Comparison of ENCODE assay signal across 28 cellular contexts in genomic region chr3:197936819-197937384, GRCh38.
"Had no signal": no experiment of that assay in that cellular context is flagged by ENCODE, and none has a peak within 500 bp of the region (broad histone marks: within the 10 kb centered on the region; RNA-seq: fewer than 3 reads in every experiment).

No MANE protein-coding gene starts in this region.

- H3K9me3 Mint-ChIP-seq: activated B cell treated with CpG ODN at 0.5 μM for 24 hours; activated naive CD4-positive, alpha-beta T cell treated with anti-CD3 and anti-CD28 coated beads, Interleukin-2, amount 50 U/mL, for 24 hours; activated naive CD8-positive, alpha-beta T cell treated with anti-CD3 and anti-CD28 coated beads, Interleukin-2, amount 50 U/mL, for 24 hours; activated T-helper 2 cell treated with anti-CD3 and anti-CD28 coated beads, Interferon-gamma antibody, Interleukin-2, Interleukin-4, amounts not matched to agents 10 μg/mL and 5 μg/mL and 100 μg/mL, durations not matched to agents 14 hours and 24 hours and 36 hours; effector memory CD8-positive, alpha-beta T cell; naive thymus-derived CD8-positive, alpha-beta T cell; neural crest cell had no signal

- H3K27me3 ChIP-seq: heart right ventricle, left lung, right atrium auricular region, suprapubic skin, tibial artery, upper lobe of right lung had no signal

- H3K27ac Mint-ChIP-seq: activated B cell treated with CpG ODN at 0.5 μM for 24 hours; activated CD8-positive, alpha-beta memory T cell treated with anti-CD3 and anti-CD28 coated beads, Interleukin-2, amount 10 ng/mL, durations not matched to agents 7 days and 5 days; activated CD8-positive, alpha-beta T cell treated with anti-CD3 and anti-CD28 coated beads, Interleukin-2, amount 10 ng/mL, durations not matched to agents 7 days and 5 days; activated naive CD4-positive, alpha-beta T cell treated with anti-CD3 and anti-CD28 coated beads, Interleukin-2, amount 50 U/mL, for 24 hours; activated naive CD8-positive, alpha-beta T cell treated with anti-CD3 and anti-CD28 coated beads, Interleukin-2, amount 50 U/mL, for 24 hours; activated T-helper 2 cell treated with anti-CD3 and anti-CD28 coated beads, Interferon-gamma antibody, Interleukin-2, Interleukin-4, amounts not matched to agents 10 μg/mL and 5 μg/mL and 100 μg/mL, durations not matched to agents 14 hours and 24 hours and 36 hours; effector memory CD8-positive, alpha-beta T cell had no signal

- H3K27me3 Mint-ChIP-seq: activated B cell treated with CpG ODN at 0.5 μM for 24 hours; activated CD8-positive, alpha-beta memory T cell treated with anti-CD3 and anti-CD28 coated beads, Interleukin-2, amount 10 ng/mL, durations not matched to agents 7 days and 5 days; activated naive CD4-positive, alpha-beta T cell treated with anti-CD3 and anti-CD28 coated beads, Interleukin-2, amount 50 U/mL, for 24 hours; activated naive CD8-positive, alpha-beta T cell treated with anti-CD3 and anti-CD28 coated beads, Interleukin-2, amount 50 U/mL, for 24 hours; effector memory CD8-positive, alpha-beta T cell; naive thymus-derived CD8-positive, alpha-beta T cell had no signal

- H3K36me3 Mint-ChIP-seq: activated naive CD4-positive, alpha-beta T cell treated with anti-CD3 and anti-CD28 coated beads, Interleukin-2, amount 50 U/mL, for 24 hours had no signal

- H3K27ac ChIP-seq: heart right ventricle, left lung, lower lobe of right lung, right atrium auricular region, suprapubic skin, tibial artery, upper lobe of right lung had no signal

- H3K4me3 Mint-ChIP-seq: activated B cell treated with CpG ODN at 0.5 μM for 24 hours; activated CD8-positive, alpha-beta memory T cell treated with anti-CD3 and anti-CD28 coated beads, Interleukin-2, amount 10 ng/mL, durations not matched to agents 7 days and 5 days; activated CD8-positive, alpha-beta T cell treated with anti-CD3 and anti-CD28 coated beads, Interleukin-2, amount 10 ng/mL, durations not matched to agents 7 days and 5 days; activated naive CD4-positive, alpha-beta T cell treated with anti-CD3 and anti-CD28 coated beads, Interleukin-2, amount 50 U/mL, for 24 hours; activated naive CD8-positive, alpha-beta T cell treated with anti-CD3 and anti-CD28 coated beads, Interleukin-2, amount 50 U/mL, for 24 hours; effector memory CD8-positive, alpha-beta T cell; naive thymus-derived CD8-positive, alpha-beta T cell; neural crest cell had no signal

- H3K4me1 ChIP-seq: heart right ventricle, left lung, lower lobe of right lung, right atrium auricular region, suprapubic skin, tibial artery, upper lobe of right lung had no signal

- H3K9me3 ChIP-seq: heart right ventricle, left lung, lower lobe of right lung, right atrium auricular region, suprapubic skin, tibial artery, upper lobe of right lung had no signal

- DNase-seq: activated B cell treated with CpG ODN at 0.5 μM for 24 hours; activated CD4-positive, alpha-beta T cell treated with anti-CD3 and anti-CD28 coated beads, Interleukin-2, amount 50 U/mL, for 1 hour; activated CD8-positive, alpha-beta memory T cell treated with anti-CD3 and anti-CD28 coated beads, Interleukin-2, amount 10 ng/mL, durations not matched to agents 7 days and 5 days; activated CD8-positive, alpha-beta T cell treated with anti-CD3 and anti-CD28 coated beads, Interleukin-2, amount 10 ng/mL, durations not matched to agents 7 days and 5 days; activated naive CD8-positive, alpha-beta T cell treated with anti-CD3 and anti-CD28 coated beads, Interleukin-2, amount 50 U/mL, for 24 hours; activated T-cell treated with anti-CD3 and anti-CD28 coated beads, Interleukin-2, amount 50 U/mL, for 48 hours; amygdala; caudate nucleus; cortex of kidney; effector memory CD8-positive, alpha-beta T cell; erythroblast; foreskin fibroblast; heart right ventricle; left lung; lower lobe of right lung; mesenchymal stem cell; naive thymus-derived CD8-positive, alpha-beta T cell; occipital lobe; stimulated activated CD4-positive, alpha-beta T cell treated with anti-CD3 and anti-CD28 coated beads, Interleukin-2, amount 100 ng/mL, for 24 hours; stimulated activated naive CD4-positive, alpha-beta T cell; tibial artery; upper lobe of right lung had no signal

- H3K4me1 Mint-ChIP-seq: activated B cell treated with CpG ODN at 0.5 μM for 24 hours; activated naive CD4-positive, alpha-beta T cell treated with anti-CD3 and anti-CD28 coated beads, Interleukin-2, amount 50 U/mL, for 24 hours; naive thymus-derived CD8-positive, alpha-beta T cell; neural crest cell had no signal

- H3K4me3 ChIP-seq: heart right ventricle, left lung, lower lobe of right lung, right atrium auricular region, smooth muscle cell, suprapubic skin, tibial artery, upper lobe of right lung had no signal

- H3K36me3 ChIP-seq: right atrium auricular region, upper lobe of right lung had no signal
